In genomic region chr6:82487895-82488294, GRCh38 we compare ENCODE assay signal across 36 cellular contexts.
"Had no signal": no experiment of that assay in that cellular context is flagged by ENCODE, and none has a peak within 500 bp of the region (broad histone marks: within the 10 kb centered on the region; RNA-seq: fewer than 3 reads in every experiment).

No MANE protein-coding gene starts in this region.

- H3K27me3 ChIP-seq: MG63 had no signal

- H3K36me3 ChIP-seq: MG63 had no signal

- H3K4me3 ChIP-seq: MG63 had no signal

- DNase-seq: Karpas-422, Kasumi-1, MG63, MM.1S, MV-4-11, NCI-H1048, NCI-H1092, NCI-H1092 treated with DMSO at 0.1 percent for 48 hours, NCI-H1105, NCI-H1105 treated with DMSO at 0.1 percent for 48 hours, NCI-H1417, NCI-H1417 treated with DMSO at 0.1 percent for 48 hours, NCI-H1436, NCI-H1436 treated with DMSO at 0.1 percent for 48 hours, NCI-H146, NCI-H1694, NCI-H1694 treated with DMSO at 0.1 percent for 48 hours, NCI-H187, NCI-H187 treated with DMSO at 0.1 percent for 48 hours, NCI-H1930, NCI-H2029, NCI-H2029 treated with DMSO at 0.1 percent for 48 hours, NCI-H2081, NCI-H2081 treated with DMSO at 0.1 percent for 48 hours, NCI-H2107, NCI-H2171, NCI-H2171 treated with DMSO at 0.1 percent for 48 hours, NCI-H2227 treated with DMSO at 0.1 percent for 48 hours, NCI-H226, NCI-H345, NCI-H446, NCI-H446 treated with DMSO at 0.1 percent for 48 hours, NCI-H510A, NCI-H510A treated with DMSO at 0.1 percent for 48 hours, NCI-H524, NCI-H524 treated with DMSO at 0.1 percent for 48 hours had no signal

- H3K9me3 ChIP-seq: MG63 had no signal
